In the genomic region with DNA sequence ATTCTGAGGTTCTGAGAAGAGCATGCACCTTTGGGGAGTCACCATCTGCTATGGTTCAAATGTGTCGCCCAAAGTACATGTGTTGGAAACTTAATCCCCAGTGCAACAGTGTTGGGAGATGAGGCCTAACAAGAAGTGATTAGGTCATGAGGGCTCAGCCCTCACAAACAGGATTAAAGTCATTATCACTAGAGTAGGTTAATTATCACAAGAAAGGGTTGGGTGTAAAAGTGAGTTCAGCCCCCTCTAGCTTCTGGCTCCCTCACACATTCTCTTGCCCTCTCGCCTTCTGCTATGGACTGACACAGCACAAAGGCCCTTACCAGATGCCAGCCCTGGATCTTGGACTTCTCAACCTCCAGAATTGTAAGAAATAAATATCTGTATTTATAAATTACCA, we compare ENCODE assay signal across 30 cellular contexts.
"Had no signal": no experiment of that assay in that cellular context is flagged by ENCODE, and none has a peak within 500 bp of the region (broad histone marks: within the 10 kb centered on the region; RNA-seq: fewer than 3 reads in every experiment).

No MANE protein-coding gene starts in this region.

- H3K27ac ChIP-seq: esophagus muscularis mucosa, foreskin keratinocyte, gastrocnemius medialis, heart left ventricle had no signal

- H3K4me3 Mint-ChIP-seq: activated B cell treated with CpG ODN at 0.5 μM for 24 hours; activated CD8-positive, alpha-beta T cell treated with anti-CD3 and anti-CD28 coated beads for 36 hours; activated naive CD4-positive, alpha-beta T cell treated with anti-CD3 and anti-CD28 coated beads, Interleukin-2, amount 50 U/mL, for 24 hours; activated naive CD8-positive, alpha-beta T cell treated with anti-CD3 and anti-CD28 coated beads for 36 hours; activated T-cell treated with anti-CD3 and anti-CD28 coated beads, Interleukin-2, amount 50 U/mL, for 4 hours; activated T-helper 17 cell treated with anti-CD3 and anti-CD28 coated beads, Interleukin-2, amount 50 U/mL, for 72 hours; effector memory CD8-positive, alpha-beta T cell had no signal

- FAIRE-seq: astrocyte, colon had no signal

- H3K27me3 ChIP-seq: foreskin keratinocyte, gastrocnemius medialis had no signal

- H3K27ac Mint-ChIP-seq: activated B cell treated with CpG ODN at 0.5 μM for 24 hours; activated CD8-positive, alpha-beta T cell treated with anti-CD3 and anti-CD28 coated beads for 36 hours; activated naive CD4-positive, alpha-beta T cell treated with anti-CD3 and anti-CD28 coated beads, Interleukin-2, amount 50 U/mL, for 24 hours; activated naive CD8-positive, alpha-beta T cell treated with anti-CD3 and anti-CD28 coated beads for 36 hours; activated T-helper 17 cell treated with anti-CD3 and anti-CD28 coated beads, Interleukin-2, amount 50 U/mL, for 72 hours; effector memory CD8-positive, alpha-beta T cell had no signal

- DNase-seq: activated B cell treated with CpG ODN at 0.5 μM for 24 hours; activated CD4-positive, alpha-beta T cell treated with anti-CD3 and anti-CD28 coated beads for 48 hours; activated CD4-positive, alpha-beta T cell treated with anti-CD3 and anti-CD28 coated beads, Interleukin-2, amount 50 U/mL, for 1 hour; activated CD4-positive, alpha-beta T cell treated with anti-CD3 and anti-CD28 coated beads, Interleukin-2, amount 50 U/mL, for 48 hours; activated CD8-positive, alpha-beta memory T cell treated with anti-CD3 and anti-CD28 coated beads for 24 hours; activated CD8-positive, alpha-beta T cell treated with anti-CD3 and anti-CD28 coated beads for 36 hours; activated effector memory CD4-positive, alpha-beta T cell treated with Interleukin-2 at 50 U/mL for 16 hours; activated gamma-delta T cell treated with Interleukin-2 at 50 U/mL for 16 hours; activated naive CD4-positive, alpha-beta T cell treated with Interleukin-2 at 50 U/mL for 16 hours; activated naive CD8-positive, alpha-beta T cell treated with anti-CD3 and anti-CD28 coated beads for 36 hours; activated T-cell treated with anti-CD3 and anti-CD28 coated beads, Interleukin-2, amount 50 U/mL, for 4 hours; amniotic stem cell; anterior cingulate cortex; caudate nucleus; cortex of kidney; dermis blood vessel endothelial cell; effector CD4-positive, alpha-beta T cell; effector memory CD8-positive, alpha-beta T cell; erythroblast; foreskin keratinocyte; gastrocnemius medialis; glutamatergic neuron; heart left ventricle; T-helper 2 cell had no signal

- H3K4me1 ChIP-seq: esophagus muscularis mucosa, foreskin keratinocyte, gastrocnemius medialis, heart left ventricle had no signal

- ATAC-seq: activated CD4-positive, CD25-positive, alpha-beta regulatory T cell treated with anti-CD3 and anti-CD28 coated beads, Interleukin-2, amount 50 U/mL, for 24 hours; activated CD8-positive, alpha-beta T cell treated with anti-CD3 and anti-CD28 coated beads for 36 hours; activated T-cell treated with anti-CD3 and anti-CD28 coated beads, Interleukin-2, amount 50 U/mL, for 4 hours; activated T-helper 17 cell treated with anti-CD3 and anti-CD28 coated beads, Interleukin-2, amount 50 U/mL, for 72 hours; effector memory CD8-positive, alpha-beta T cell; foreskin keratinocyte; gastrocnemius medialis; heart left ventricle had no signal

- H3K9me3 ChIP-seq: esophagus muscularis mucosa, gastrocnemius medialis, heart left ventricle had no signal

- H3K36me3 ChIP-seq: esophagus muscularis mucosa, gastrocnemius medialis, heart left ventricle had no signal

- H3K9me3 Mint-ChIP-seq: activated B cell treated with CpG ODN at 0.5 μM for 24 hours; activated naive CD4-positive, alpha-beta T cell treated with anti-CD3 and anti-CD28 coated beads, Interleukin-2, amount 50 U/mL, for 24 hours; activated naive CD8-positive, alpha-beta T cell treated with anti-CD3 and anti-CD28 coated beads for 36 hours; activated T-cell treated with anti-CD3 and anti-CD28 coated beads, Interleukin-2, amount 50 U/mL, for 4 hours; effector memory CD8-positive, alpha-beta T cell had no signal

- H3K4me1 Mint-ChIP-seq: activated B cell treated with CpG ODN at 0.5 μM for 24 hours; activated naive CD4-positive, alpha-beta T cell treated with anti-CD3 and anti-CD28 coated beads, Interleukin-2, amount 50 U/mL, for 24 hours; activated naive CD8-positive, alpha-beta T cell treated with anti-CD3 and anti-CD28 coated beads for 36 hours; activated T-helper 17 cell treated with anti-CD3 and anti-CD28 coated beads, Interleukin-2, amount 50 U/mL, for 72 hours had no signal

- H3K4me3 ChIP-seq: esophagus muscularis mucosa, gastrocnemius medialis, heart left ventricle had no signal

- H3K27me3 Mint-ChIP-seq: activated B cell treated with CpG ODN at 0.5 μM for 24 hours; activated CD8-positive, alpha-beta T cell treated with anti-CD3 and anti-CD28 coated beads for 36 hours; activated naive CD4-positive, alpha-beta T cell treated with anti-CD3 and anti-CD28 coated beads, Interleukin-2, amount 50 U/mL, for 24 hours; effector memory CD8-positive, alpha-beta T cell had no signal

- H3K36me3 Mint-ChIP-seq: activated naive CD4-positive, alpha-beta T cell treated with anti-CD3 and anti-CD28 coated beads, Interleukin-2, amount 50 U/mL, for 24 hours; activated naive CD8-positive, alpha-beta T cell treated with anti-CD3 and anti-CD28 coated beads for 36 hours had no signal
